In the genomic region with DNA sequence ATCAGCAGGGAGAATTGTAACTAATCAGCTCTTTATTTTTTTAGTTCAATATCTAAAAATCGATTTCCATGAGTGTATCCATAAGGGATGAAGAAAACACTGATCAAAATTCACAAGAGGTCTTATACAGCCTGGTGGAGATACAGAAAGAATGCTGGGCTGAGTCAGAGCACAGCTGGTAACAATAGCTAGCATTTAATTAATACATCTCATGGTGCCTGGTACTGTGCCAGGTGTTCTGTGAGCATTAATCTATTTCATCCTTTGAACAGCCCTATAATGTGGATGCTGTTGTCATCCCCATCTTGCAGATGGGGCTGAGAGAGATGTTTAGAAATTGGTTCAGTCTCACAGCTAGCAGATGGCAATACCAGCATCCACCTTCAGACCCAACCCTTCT, we compare ENCODE assay signal across 27 cellular contexts.
A peak's percentile ranks its signal among the peaks of the same experiment; 100 is the strongest.
DNase-seq lines count a peak whose midpoint lies in the region; TF ChIP-seq lines count a peak whose summit lies in the region.
"Had no signal": no experiment of that assay in that cellular context is flagged by ENCODE, and none has a peak within 500 bp of the region (broad histone marks: within the 10 kb centered on the region; RNA-seq: fewer than 3 reads in every experiment).

No MANE protein-coding gene starts in this region.

- H3K9me3 ChIP-seq in effector memory CD4-positive, alpha-beta T cell (ENCODE audit: control insufficient read depth, low read length): no peaks in the 10 kb centered on the region
- H3K9me3 ChIP-seq: heart left ventricle, pancreas, thyroid gland had no signal

- no peaks in the 10 kb centered on the region for H3K36me3 Mint-ChIP-seq in Calu3 (ENCODE audit: insufficient read depth, unreplicated experiment)

- H3K27me3 Mint-ChIP-seq in Calu3 (ENCODE audit: unreplicated experiment): no peaks in the 10 kb centered on the region
- H3K27me3 Mint-ChIP-seq: activated naive CD8-positive, alpha-beta T cell treated with anti-CD3 and anti-CD28 coated beads, Interleukin-2, amount 10 ng/mL, durations not matched to agents 7 days and 5 days had no signal

- peak; percentile 63 for DNase-seq in A172 (ENCODE audit: low spot score)
- DNase-seq in EH (ENCODE audit: low read depth): peak; percentile 51
- DNase-seq in NCI-H446 (lab: John Stamatoyannopoulos, UW): peak; percentile 28 to 65
- peak; percentile 79 for DNase-seq in fibroblast of mammary gland (ENCODE audit: low read depth)
- no peak for DNase-seq in midbrain (lab: John Stamatoyannopoulos, UW)
- no peak for DNase-seq in effector memory CD4-positive, alpha-beta T cell
- DNase-seq in Calu3: no peak
- DNase-seq: ACHN; activated CD4-positive, alpha-beta T cell treated with anti-CD3 and anti-CD28 coated beads for 36 hours; activated CD8-positive, alpha-beta memory T cell treated with anti-CD3 and anti-CD28 coated beads for 24 hours; activated gamma-delta T cell; activated naive CD8-positive, alpha-beta T cell treated with anti-CD3 and anti-CD28 coated beads, Interleukin-2, amount 10 ng/mL, durations not matched to agents 7 days and 5 days; activated T-cell treated with anti-CD3 and anti-CD28 coated beads, Interleukin-2, amount 50 U/mL, for 1 hour; C1 segment of cervical spinal cord; dermis blood vessel endothelial cell; heart left ventricle; NCI-H187; NCI-H774; pancreas; retina; stimulated activated naive CD8-positive, alpha-beta T cell treated with anti-CD3 and anti-CD28 coated beads, Interleukin-15, Interleukin-2, amounts not matched to agents 100 U/mL and 50 U/mL, for 24 hours; thyroid gland had no signal

- H3K4me3 Mint-ChIP-seq in Calu3 (ENCODE audit: low read depth, unreplicated experiment): no peak overlapping the region
- H3K4me3 Mint-ChIP-seq: activated CD4-positive, alpha-beta T cell treated with anti-CD3 and anti-CD28 coated beads for 36 hours; activated naive CD8-positive, alpha-beta T cell treated with anti-CD3 and anti-CD28 coated beads, Interleukin-2, amount 10 ng/mL, durations not matched to agents 7 days and 5 days; central memory CD8-positive, alpha-beta T cell; GM23338; T-helper 2 cell treated with Interferon-gamma antibody and Interleukin-4, amounts not matched to agents 5 μg/mL and 100 μg/mL, for 36 hours had no signal

- intact Hi-C loops in Calu3 (cut with micrococcal nuclease; ENCODE audit: unreplicated experiment): loop anchor here (2.0 to 5.0 kb wide), 2 partner anchors 155 to 265 kb away; no protein-coding TSS in a partner anchor

- BruUV-seq in Calu3 (replicated peaks; lab: Mats Ljungman, UMichigan): no TSS peak

- no peaks in the 10 kb centered on the region for H3K4me1 ChIP-seq in effector memory CD4-positive, alpha-beta T cell (ENCODE audit: control insufficient read depth, insufficient read depth, low read length, poor library complexity, severe bottlenecking)
- H3K4me1 ChIP-seq: pancreas, thyroid gland had no signal

- H3K4me1 Mint-ChIP-seq in Calu3 (ENCODE audit: low read depth, unreplicated experiment): peaks cover 48% of the 10 kb centered on the region

- TF ChIP-seq CTCF in fibroblast of mammary gland (conservative IDR thresholded peaks at IDR 0.05; ENCODE audit: control insufficient read depth, insufficient read depth, low read depth, low read length) (no peak), Calu3 (IDR thresholded peaks at IDR 0.05; ENCODE audit: unreplicated experiment) (no peak)

- H3K27me3 ChIP-seq in effector memory CD4-positive, alpha-beta T cell (replicated peaks; ENCODE audit: control insufficient read depth, insufficient read depth, low read length, poor library complexity, severe bottlenecking): no peaks in the 10 kb centered on the region
- H3K27me3 ChIP-seq: thyroid gland had no signal

- no peaks in the 10 kb centered on the region for H3K36me3 ChIP-seq in effector memory CD4-positive, alpha-beta T cell (ENCODE audit: control insufficient read depth, insufficient read depth, low read length)
- H3K36me3 ChIP-seq: heart left ventricle, pancreas, thyroid gland had no signal

- H3K4me3 ChIP-seq in fibroblast of mammary gland (ENCODE audit: control insufficient read depth, low read depth, low read length): no peak overlapping the region
- H3K4me3 ChIP-seq in effector memory CD4-positive, alpha-beta T cell (ENCODE audit: insufficient read depth, low read depth, low read length, poor library complexity, severe bottlenecking): no peak overlapping the region
- H3K4me3 ChIP-seq: GM12878, GM23338, heart left ventricle, pancreas, skin epidermis, thyroid gland had no signal

- no peaks in the 10 kb centered on the region for H3K9me3 Mint-ChIP-seq in Calu3 (ENCODE audit: low read depth, unreplicated experiment)
- H3K9me3 Mint-ChIP-seq: central memory CD8-positive, alpha-beta T cell; GM23338 had no signal

- no peak overlapping the region for H3K27ac Mint-ChIP-seq in Calu3 (ENCODE audit: unreplicated experiment)
- H3K27ac Mint-ChIP-seq: activated CD4-positive, alpha-beta T cell treated with anti-CD3 and anti-CD28 coated beads for 36 hours; activated naive CD8-positive, alpha-beta T cell treated with anti-CD3 and anti-CD28 coated beads, Interleukin-2, amount 10 ng/mL, durations not matched to agents 7 days and 5 days; GM23338; T-helper 2 cell treated with Interferon-gamma antibody and Interleukin-4, amounts not matched to agents 5 μg/mL and 100 μg/mL, for 36 hours had no signal

- CTCF ChIA-PET in Calu3 (lab: Charles Lee): no interaction called here

- no peak overlapping the region for H3K27ac ChIP-seq in effector memory CD4-positive, alpha-beta T cell (ENCODE audit: insufficient read depth, low read length, poor library complexity, severe bottlenecking)
- H3K27ac ChIP-seq: heart left ventricle, pancreas, skin epidermis, thyroid gland had no signal

Comparison
In these comparisons a context has a peak if more than half of its experiments do, and no peak if none do; other contexts are left out.
1. DNase-seq: peak in A172 (single experiment), EH (single experiment), NCI-H446 (2 of 2) and fibroblast of mammary gland (single experiment); none in midbrain (single experiment), effector memory CD4-positive, alpha-beta T cell (0 of 3) and Calu3 (single experiment).